ENCODE assay signal across 8 cellular contexts in the genomic region with DNA sequence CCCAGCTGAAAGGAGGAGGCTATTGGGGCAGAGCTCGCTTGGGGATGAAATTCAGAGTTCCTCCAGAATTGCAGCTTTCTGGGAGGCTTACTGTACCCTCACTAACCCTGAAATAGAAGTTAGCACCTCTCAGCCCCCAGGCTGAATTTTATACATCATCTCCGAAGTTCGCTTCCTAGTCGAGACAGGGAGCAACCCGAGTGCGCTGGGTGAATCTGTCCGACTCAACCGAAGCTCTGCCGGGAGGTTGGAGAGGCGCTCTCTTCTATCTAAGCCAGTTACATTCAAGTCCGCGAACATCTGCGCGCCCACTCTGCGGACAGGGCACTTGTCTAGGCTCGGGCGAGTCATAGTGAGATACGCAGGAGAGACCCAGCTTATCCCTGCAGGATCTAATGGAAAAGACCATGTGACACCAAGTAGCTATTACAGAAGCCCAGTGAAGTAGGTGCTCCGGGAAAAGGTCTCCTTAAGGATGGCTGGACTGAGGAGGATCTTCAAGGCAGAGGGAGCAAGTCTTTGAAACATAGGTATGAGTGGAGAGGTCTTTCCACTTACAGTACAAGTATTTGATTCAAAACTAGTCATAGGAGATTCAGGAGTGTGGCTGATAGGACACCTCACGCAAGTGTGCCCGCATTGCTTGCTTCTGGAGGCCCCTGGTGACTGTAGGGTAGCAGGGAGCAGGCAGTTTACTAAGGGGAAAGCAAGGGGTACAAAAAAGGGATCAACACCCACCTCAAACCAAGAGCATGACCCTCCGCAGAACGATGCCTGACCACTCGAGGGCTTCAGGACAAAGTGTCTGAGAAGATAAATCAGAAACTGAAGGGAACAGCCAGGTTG. TPM values are rescaled to one million over a fixed set of nuclear protein-coding genes. Genes with fewer than 3 reads are reported as not detected.
DNase-seq lines count a peak whose midpoint lies in the region; ATAC-seq and TF ChIP-seq lines count a peak whose summit lies in the region.

No MANE protein-coding gene starts in this region.

- POLR2A ChIA-PET in OCI-LY7 (lab: Charles Lee), result no interaction called here

- H3K4me3 Mint-ChIP-seq in central memory CD8-positive, alpha-beta T cell, result peak overlapping the region; percentile 96
- peak overlapping the region; percentile 96 for H3K4me3 Mint-ChIP-seq in natural killer cell treated with Interleukin-12 subunit alpha and Interleukin-12 subunit beta and Interleukin-15 and Interleukin-18, amount 100 ng/mL, for 72 hours

- peaks cover 61% of the 10 kb centered on the region for H3K27me3 Mint-ChIP-seq in central memory CD8-positive, alpha-beta T cell
- H3K27me3 Mint-ChIP-seq in natural killer cell treated with Interleukin-12 subunit alpha and Interleukin-12 subunit beta and Interleukin-15 and Interleukin-18, amount 100 ng/mL, for 72 hours, result peaks cover 29 to 38% of the 10 kb centered on the region in 2 donors

- peak overlapping the region; percentile 79 for H3K4me3 ChIP-seq in OCI-LY7 (ENCODE audit: low read depth, low read length, poor library complexity, severe bottlenecking)

- H3K36me3 ChIP-seq in OCI-LY7 (ENCODE audit: insufficient read depth, low read length), result no peaks in the 10 kb centered on the region

- no peak overlapping the region for H3K27ac ChIP-seq in OCI-LY7 (ENCODE audit: low read depth, low read length, poor library complexity, severe bottlenecking)

- CTCF ChIA-PET in OCI-LY7 (lab: Charles Lee; ENCODE audit: unreplicated experiment), result no interaction called here

- intact Hi-C loops in OCI-LY7 (cut with micrococcal nuclease; ENCODE audit: unreplicated experiment), result loop anchor here (1.0 to 5.0 kb wide), 4 partner anchors 15 to 287 kb away; a partner anchor contains a TSS

- peak overlapping the region; percentile 62; the same call in 1 of the 2 replicates for H2AFZ ChIP-seq in OCI-LY7 (ENCODE audit: low read length)

- DNase-seq in NCI-H748 (lab: John Stamatoyannopoulos, UW; ENCODE audit: unreplicated experiment) (peak; percentile 75), NCI-H748 treated with DMSO at 0.1 percent for 48 hours (lab: John Stamatoyannopoulos, UW) (no peak), OCI-LY7 (ENCODE audit: low spot score) (peak; percentile 32), pons (ENCODE audit: low spot score) (no peak)
- no peak for DNase-seq in central memory CD8-positive, alpha-beta T cell (ENCODE audit: low spot score in 2 of 2)
- no peak for DNase-seq in natural killer cell treated with Interleukin-12 subunit alpha and Interleukin-12 subunit beta and Interleukin-15 and Interleukin-18, amount 100 ng/mL, for 72 hours (ENCODE audit: low spot score)

- H3K4me1 ChIP-seq in OCI-LY7 (ENCODE audit: insufficient read depth, low read length, poor library complexity, severe bottlenecking), result peaks cover 53% of the 10 kb centered on the region

- no peaks in the 10 kb centered on the region for H3K9me2 ChIP-seq in OCI-LY7 (ENCODE audit: insufficient read depth, low read length)

- peaks cover 70% of the 10 kb centered on the region for H3K4me1 Mint-ChIP-seq in central memory CD8-positive, alpha-beta T cell
- peaks cover 60 to 67% of the 10 kb centered on the region in 2 donors for H3K4me1 Mint-ChIP-seq in natural killer cell treated with Interleukin-12 subunit alpha and Interleukin-12 subunit beta and Interleukin-15 and Interleukin-18, amount 100 ng/mL, for 72 hours (ENCODE audit: low read depth in 2 of 2)

- BruUV-seq in OCI-LY7 (replicated peaks; lab: Mats Ljungman, UMichigan), result no TSS peak

- H4K20me1 ChIP-seq in OCI-LY7 (ENCODE audit: insufficient read depth, low read length), result 0 out of 2 replicates have a peak, but pooled peaks cover 3% of the 10 kb centered on the region

- peaks cover 56% of the 10 kb centered on the region for H3K36me3 Mint-ChIP-seq in central memory CD8-positive, alpha-beta T cell (ENCODE audit: insufficient read depth)
- H3K36me3 Mint-ChIP-seq in natural killer cell treated with Interleukin-12 subunit alpha and Interleukin-12 subunit beta and Interleukin-15 and Interleukin-18, amount 100 ng/mL, for 72 hours, result no peaks in the 10 kb centered on the region

- H3K27ac Mint-ChIP-seq in central memory CD8-positive, alpha-beta T cell (ENCODE audit: low read depth), result peak overlapping the region; percentile 99
- H3K27ac Mint-ChIP-seq in natural killer cell treated with Interleukin-12 subunit alpha and Interleukin-12 subunit beta and Interleukin-15 and Interleukin-18, amount 100 ng/mL, for 72 hours, result peak overlapping the region; percentile 75 to 97

- no peak for ATAC-seq in central memory CD8-positive, alpha-beta T cell (replicated peaks; ENCODE audit: extremely low read depth, poor library complexity, severe bottlenecking)
- ATAC-seq in natural killer cell treated with Interleukin-12 subunit alpha and Interleukin-12 subunit beta and Interleukin-15 and Interleukin-18, amount 100 ng/mL, for 72 hours, result no peak
- no peak for ATAC-seq in HG03097 (IDR thresholded peaks at IDR 0.05; ENCODE audit: low FRiP score, unreplicated experiment)
- ATAC-seq in GM19455 (IDR thresholded peaks at IDR 0.05; ENCODE audit: unreplicated experiment), result no peak

- no peaks in the 10 kb centered on the region for H3K79me2 ChIP-seq in OCI-LY7 (ENCODE audit: insufficient read depth, low read depth, low read length)

- no peaks in the 10 kb centered on the region for H3K9me3 ChIP-seq in OCI-LY7 (ENCODE audit: low read length)

- no peak for TF ChIP-seq CTCF in OCI-LY7 (conservative IDR thresholded peaks at IDR 0.05; ENCODE audit: low read length)

- peak overlapping the region; percentile 98 for H3K4me2 ChIP-seq in OCI-LY7 (ENCODE audit: low read length)

- peaks cover 6% of the 10 kb centered on the region for H3K9me3 Mint-ChIP-seq in central memory CD8-positive, alpha-beta T cell
- no peaks in the 10 kb centered on the region for H3K9me3 Mint-ChIP-seq in natural killer cell treated with Interleukin-12 subunit alpha and Interleukin-12 subunit beta and Interleukin-15 and Interleukin-18, amount 100 ng/mL, for 72 hours

RNA-seq across cellular contexts. Expression of a gene that starts 0.7 kb away (rescaled TPM):
- total RNA-seq in OCI-LY7 (2014; rRNA removed; shearing (Covaris generic)), result 0.44 and 0.75 TPM in 2 replicates
- 4.6 and 5.8 TPM in 2 replicates for total RNA-seq in OCI-LY7 (2022)
- total RNA-seq in natural killer cell treated with Interleukin-12 subunit alpha and Interleukin-12 subunit beta and Interleukin-15 and Interleukin-18, amount 100 ng/mL, for 72 hours, result not detected

RNA-seq across cellular contexts. Expression of a gene that starts 6.3 kb away (rescaled TPM):
- total RNA-seq in OCI-LY7 (2014; rRNA removed; shearing (Covaris generic)), result not detected in 2 replicates
- 0.10 TPM in 1 of 2 replicates, not detected in the other for total RNA-seq in OCI-LY7 (2022)
- total RNA-seq in natural killer cell treated with Interleukin-12 subunit alpha and Interleukin-12 subunit beta and Interleukin-15 and Interleukin-18, amount 100 ng/mL, for 72 hours, result not detected

RNA-seq across cellular contexts. Expression of a gene that starts 27.6 kb away (rescaled TPM):
- 13.9 and 15.4 TPM in 2 replicates for total RNA-seq in OCI-LY7 (2014; rRNA removed; shearing (Covaris generic))
- total RNA-seq in OCI-LY7 (2022), result 38.0 and 48.0 TPM in 2 replicates
- 10 to 100 TPM; 16.9 to 42.7 TPM for total RNA-seq in natural killer cell treated with Interleukin-12 subunit alpha and Interleukin-12 subunit beta and Interleukin-15 and Interleukin-18, amount 100 ng/mL, for 72 hours

RNA-seq across cellular contexts. Expression of a gene that starts 37.1 kb away (rescaled TPM):
- 2.0 TPM in 1 of 2 replicates, not detected in the other for total RNA-seq in OCI-LY7 (2014; rRNA removed; shearing (Covaris generic))
- 4.5 and 5.3 TPM in 2 replicates for total RNA-seq in OCI-LY7 (2022)
- under 1 TPM in 1 of 2 donors, not detected in 1; 0.62 TPM for total RNA-seq in natural killer cell treated with Interleukin-12 subunit alpha and Interleukin-12 subunit beta and Interleukin-15 and Interleukin-18, amount 100 ng/mL, for 72 hours

RNA-seq across cellular contexts. Expression of a gene that starts 38.2 kb away (rescaled TPM):
- total RNA-seq in OCI-LY7 (2014; rRNA removed; shearing (Covaris generic)), result 10.4 and 21.2 TPM in 2 replicates
- 40.9 and 45.1 TPM in 2 replicates for total RNA-seq in OCI-LY7 (2022)
- 10 to 100 TPM; 54.6 to 73.0 TPM for total RNA-seq in natural killer cell treated with Interleukin-12 subunit alpha and Interleukin-12 subunit beta and Interleukin-15 and Interleukin-18, amount 100 ng/mL, for 72 hours

Comparison
In these comparisons a context has a peak if more than half of its experiments do, and no peak if none do; other contexts are left out.
1. DNase-seq: peak in NCI-H748 (single experiment) and OCI-LY7 (single experiment); none in NCI-H748 treated with DMSO at 0.1 percent for 48 hours (single experiment), central memory CD8-positive, alpha-beta T cell (0 of 2), natural killer cell treated with Interleukin-12 subunit alpha and Interleukin-12 subunit beta and Interleukin-15 and Interleukin-18, amount 100 ng/mL, for 72 hours (single experiment) and pons (single experiment).